ENCODE assay signal across 8 cellular contexts in genomic region chr14:103292426-103293374, GRCh38. TPM values are rescaled to one million over a fixed set of nuclear protein-coding genes. Genes with fewer than 3 reads are reported as not detected.
A peak's percentile ranks its signal among the peaks of the same experiment; 100 is the strongest.
DNase-seq lines count a peak whose midpoint lies in the region; ATAC-seq, FAIRE-seq and TF ChIP-seq lines count a peak whose summit lies in the region.

No MANE protein-coding gene starts in this region.

- dilution Hi-C loops in endothelial cell of umbilical vein (cut with MboI; ENCODE audit: extremely low pct_ligation_motif_present, low sequenced_read_pairs), result no loop called here

- intact Hi-C loops in endothelial cell of umbilical vein (cut with micrococcal nuclease) (loop anchor here (1.0 kb wide), 3 partner anchors 103 to 214 kb away; no protein-coding TSS in a partner anchor), mucosa of descending colon (cut with DNase I, micrococcal nuclease) (loop anchor here in 1 of 2 donors (5.0 kb wide), 2 partner anchors 185 to 210 kb away; partner anchors contain the start of gene LBHD2)

- H3K9me1 ChIP-seq in endothelial cell of umbilical vein (replicated peaks; ENCODE audit: control insufficient read depth, extremely low read depth, insufficient read depth, low read length), result no peaks in the 10 kb centered on the region

- no peaks in the 10 kb centered on the region for H3K9me3 ChIP-seq in endothelial cell of umbilical vein (replicated peaks; ENCODE audit: control insufficient read depth, insufficient read depth, low read length)
- no peaks in the 10 kb centered on the region for H3K9me3 ChIP-seq in mucosa of descending colon

- CTCF ChIA-PET in endothelial cell of umbilical vein (lab: Charles Lee), result interaction anchor here (0.6 to 10.4 kb wide), 22 partner anchors 11 to 218 kb away, joined by 3 to 257 read pairs (median 6); no protein-coding TSS in a partner anchor

- TF ChIP-seq CTCF in GM12801 (IDR thresholded peaks at IDR 0.05; ENCODE audit: extremely low read depth, insufficient read length) (peak; percentile 83), endothelial cell of umbilical vein (IDR thresholded peaks at IDR 0.05; ENCODE audit: extremely low read depth in 1 of 2, insufficient read depth in 1 of 2, low read depth in 1 of 2, low read length in 2 of 2) (peak; percentile 90), mucosa of descending colon (IDR thresholded peaks at IDR 0.05) (peak; percentile 88)

- no peaks in the 10 kb centered on the region for H3K79me2 ChIP-seq in endothelial cell of umbilical vein (ENCODE audit: control insufficient read depth, insufficient read depth, low read length)

- BruUV-seq in endothelial cell of umbilical vein (replicated peaks; lab: Mats Ljungman, UMichigan), result no TSS peak

- H2AFZ ChIP-seq in endothelial cell of umbilical vein (ENCODE audit: low read depth, low read length), result no peak overlapping the region

- H3K36me3 ChIP-seq in endothelial cell of umbilical vein (ENCODE audit: control insufficient read depth in 2 of 2, extremely low read depth in 1 of 2, insufficient read depth in 2 of 2, low read length in 2 of 2) (no peaks in the 10 kb centered on the region), mucosa of descending colon (ENCODE audit: low read depth) (no peaks in the 10 kb centered on the region)

- POLR2A ChIA-PET in endothelial cell of umbilical vein (lab: Charles Lee), result no interaction called here

- ATAC-seq in HG03095 (IDR thresholded peaks at IDR 0.05; ENCODE audit: unreplicated experiment) (peak; percentile 59), mucosa of descending colon (peak; percentile 94), HG03442 (IDR thresholded peaks at IDR 0.05; ENCODE audit: unreplicated experiment) (no peak)

- H3K4me3 ChIP-seq in endothelial cell of umbilical vein (replicated peaks in 1 of 3; ENCODE audit: insufficient read depth in 1 of 3, low read depth in 1 of 3, low read length in 3 of 3) (no peak overlapping the region), mucosa of descending colon (no peak overlapping the region)

- H3K27me3 ChIP-seq in endothelial cell of umbilical vein (ENCODE audit: control insufficient read depth in 2 of 2, insufficient read depth in 2 of 2, low read length in 2 of 2), result peaks cover 0 to 4% of the 10 kb centered on the region in 2 experiments

- TF ChIP-seq POLR2A in endothelial cell of umbilical vein (IDR thresholded peaks at IDR 0.05; ENCODE audit: low read depth, low read length), result no peak

- H4K20me1 ChIP-seq in endothelial cell of umbilical vein (replicated peaks; ENCODE audit: control insufficient read depth, extremely low read depth, insufficient read depth, low read length), result no peaks in the 10 kb centered on the region

- H3K4me1 ChIP-seq in endothelial cell of umbilical vein (ENCODE audit: control insufficient read depth, extremely low read depth, insufficient read depth, low read length) (no peaks in the 10 kb centered on the region), mucosa of descending colon (ENCODE audit: low read depth) (no peaks in the 10 kb centered on the region)

- no peak overlapping the region for H3K9ac ChIP-seq in endothelial cell of umbilical vein (replicated peaks; ENCODE audit: extremely low read depth, insufficient read depth, low read length)

- DNase-seq in NCI-H748 treated with DMSO at 0.1 percent for 48 hours (lab: John Stamatoyannopoulos, UW) (peak; percentile 40), endothelial cell of umbilical vein (ENCODE audit: low read depth, low spot score) (peak; percentile 53), mucosa of descending colon (peak in 2 of 3 donors; percentile 86 to 89)
- DNase-seq in activated CD8-positive, alpha-beta memory T cell treated with anti-CD3 and anti-CD28 coated beads for 4 hours (ENCODE audit: low read depth in 2 of 2), result peak; percentile 47
- peak; percentile 44 to 59 for DNase-seq in stimulated activated CD8-positive, alpha-beta memory T cell treated with anti-CD3 and anti-CD28 coated beads, Interleukin-4, amount 100 ng/mL, for 4 hours (ENCODE audit: low read depth in 2 of 2, low spot score in 1 of 2)

- no peak overlapping the region for H3K27ac ChIP-seq in endothelial cell of umbilical vein (ENCODE audit: insufficient read depth, low read depth, low read length)

- H3K4me2 ChIP-seq in endothelial cell of umbilical vein (ENCODE audit: insufficient read depth, low read length), result no peak overlapping the region

- FAIRE-seq in endothelial cell of umbilical vein (lab: Jason Lieb, UNC), result peak; percentile 86

TF ChIP-seq in endothelial cell of umbilical vein, 7 proteins besides CTCF, POLR2A, EP300 and RAD21:
- no peak for TF ChIP-seq GATA2 (IDR thresholded peaks at IDR 0.05; ENCODE audit: insufficient read depth, insufficient read length, low read depth, low read length)
- TF ChIP-seq POLR2AphosphoS5 (IDR thresholded peaks at IDR 0.05; ENCODE audit: insufficient read depth, low read depth, low read length), result no peak
- no peak for TF ChIP-seq MYC (IDR thresholded peaks at IDR 0.05; ENCODE audit: low read depth, low read length)
- TF ChIP-seq MAX (IDR thresholded peaks at IDR 0.05; ENCODE audit: insufficient read depth, insufficient read length), result no peak
- no peak for TF ChIP-seq JUN (IDR thresholded peaks at IDR 0.05; ENCODE audit: borderline replicate concordance, insufficient read depth, insufficient read length, low read depth)
- TF ChIP-seq FOS (IDR thresholded peaks at IDR 0.05; ENCODE audit: borderline replicate concordance, insufficient read depth, low read length), result no peak
- no peak for TF ChIP-seq EZH2 (IDR thresholded peaks at IDR 0.05; ENCODE audit: borderline replicate concordance, low read depth, low read length, severe bottlenecking)

RNA-seq across cellular contexts. Expression of gene EIF5, which starts 41.3 kb away (rescaled TPM):
- total RNA-seq in endothelial cell of umbilical vein, result 294 and 313 TPM in 2 replicates
- polyA plus RNA-seq in endothelial cell of umbilical vein, result 145 and 175 TPM in 2 replicates
- polyA plus RNA-seq in endothelial cell of umbilical vein (2011; cell fraction: cytosol; rRNA removed), result 210 and 217 TPM in 2 replicates
- 287 and 322 TPM in 2 replicates for polyA plus RNA-seq in endothelial cell of umbilical vein (2011; cell fraction: nucleus; rRNA removed)
- polyA plus RNA-seq in endothelial cell of umbilical vein (2012), result 214 and 322 TPM in 2 replicates
- polyA minus RNA-seq in endothelial cell of umbilical vein, result 137 and 162 TPM in 2 replicates
- 125 TPM for polyA minus RNA-seq in endothelial cell of umbilical vein (2011; cell fraction: cytosol; rRNA and poly(A)+ RNA removed)
- 236 and 271 TPM in 2 replicates for polyA minus RNA-seq in endothelial cell of umbilical vein (2011; cell fraction: nucleus; rRNA and poly(A)+ RNA removed)
- 100 to 1,000 TPM; 255 to 342 (median 314) TPM for total RNA-seq in mucosa of descending colon
